ENCODE assay signal across 1 cellular context in genomic region chr17:82317394-82318168, GRCh38.
TF ChIP-seq lines count a peak whose summit lies in the region.

Gene CD7 (minus strand): TSS chr17:82317608. CDS start chr17:82317495, 113 bp downstream.

TF ChIP-seq in HepG2, 621 proteins besides CTCF, POLR2A, EP300 and RAD21 (continued from another document and continues in another):
- 0 out of 2 replicates have a peak, but pooled peaks have one; percentile 16 for TF ChIP-seq ZC3H4 (CRISPR knock-in tag; IDR thresholded peaks at IDR 0.05; ENCODE audit: borderline replicate concordance)
- TF ChIP-seq SOX6 (IDR thresholded peaks at IDR 0.05): no peak
- peak; percentile 81 for TF ChIP-seq SOX6 (CRISPR knock-in tag; IDR thresholded peaks at IDR 0.05)
- TF ChIP-seq HNF1B (CRISPR knock-in tag; IDR thresholded peaks at IDR 0.05): peak; percentile 84
- TF ChIP-seq ZSCAN22 (CRISPR knock-in tag; IDR thresholded peaks at IDR 0.05): no peak
- TF ChIP-seq, protein P1, sequence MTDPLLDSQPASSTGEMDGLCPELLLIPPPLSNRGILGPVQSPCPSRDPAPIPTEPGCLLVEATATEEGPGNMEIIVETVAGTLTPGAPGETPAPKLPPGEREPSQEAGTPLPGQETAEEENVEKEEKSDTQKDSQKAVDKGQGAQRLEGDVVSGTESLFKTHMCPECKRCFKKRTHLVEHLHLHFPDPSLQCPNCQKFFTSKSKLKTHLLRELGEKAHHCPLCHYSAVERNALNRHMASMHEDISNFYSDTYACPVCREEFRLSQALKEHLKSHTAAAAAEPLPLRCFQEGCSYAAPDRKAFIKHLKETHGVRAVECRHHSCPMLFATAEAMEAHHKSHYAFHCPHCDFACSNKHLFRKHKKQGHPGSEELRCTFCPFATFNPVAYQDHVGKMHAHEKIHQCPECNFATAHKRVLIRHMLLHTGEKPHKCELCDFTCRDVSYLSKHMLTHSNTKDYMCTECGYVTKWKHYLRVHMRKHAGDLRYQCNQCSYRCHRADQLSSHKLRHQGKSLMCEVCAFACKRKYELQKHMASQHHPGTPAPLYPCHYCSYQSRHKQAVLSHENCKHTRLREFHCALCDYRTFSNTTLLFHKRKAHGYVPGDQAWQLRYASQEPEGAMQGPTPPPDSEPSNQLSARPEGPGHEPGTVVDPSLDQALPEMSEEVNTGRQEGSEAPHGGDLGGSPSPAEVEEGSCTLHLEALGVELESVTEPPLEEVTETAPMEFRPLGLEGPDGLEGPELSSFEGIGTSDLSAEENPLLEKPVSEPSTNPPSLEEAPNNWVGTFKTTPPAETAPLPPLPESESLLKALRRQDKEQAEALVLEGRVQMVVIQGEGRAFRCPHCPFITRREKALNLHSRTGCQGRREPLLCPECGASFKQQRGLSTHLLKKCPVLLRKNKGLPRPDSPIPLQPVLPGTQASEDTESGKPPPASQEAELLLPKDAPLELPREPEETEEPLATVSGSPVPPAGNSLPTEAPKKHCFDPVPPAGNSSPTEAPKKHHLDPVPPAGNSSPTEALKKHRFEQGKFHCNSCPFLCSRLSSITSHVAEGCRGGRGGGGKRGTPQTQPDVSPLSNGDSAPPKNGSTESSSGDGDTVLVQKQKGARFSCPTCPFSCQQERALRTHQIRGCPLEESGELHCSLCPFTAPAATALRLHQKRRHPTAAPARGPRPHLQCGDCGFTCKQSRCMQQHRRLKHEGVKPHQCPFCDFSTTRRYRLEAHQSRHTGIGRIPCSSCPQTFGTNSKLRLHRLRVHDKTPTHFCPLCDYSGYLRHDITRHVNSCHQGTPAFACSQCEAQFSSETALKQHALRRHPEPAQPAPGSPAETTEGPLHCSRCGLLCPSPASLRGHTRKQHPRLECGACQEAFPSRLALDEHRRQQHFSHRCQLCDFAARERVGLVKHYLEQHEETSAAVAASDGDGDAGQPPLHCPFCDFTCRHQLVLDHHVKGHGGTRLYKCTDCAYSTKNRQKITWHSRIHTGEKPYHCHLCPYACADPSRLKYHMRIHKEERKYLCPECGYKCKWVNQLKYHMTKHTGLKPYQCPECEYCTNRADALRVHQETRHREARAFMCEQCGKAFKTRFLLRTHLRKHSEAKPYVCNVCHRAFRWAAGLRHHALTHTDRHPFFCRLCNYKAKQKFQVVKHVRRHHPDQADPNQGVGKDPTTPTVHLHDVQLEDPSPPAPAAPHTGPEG (CRISPR knock-in tag; IDR thresholded peaks at IDR 0.05): no peak
- TF ChIP-seq ZNF350 (CRISPR knock-in tag; IDR thresholded peaks at IDR 0.05; ENCODE audit: borderline replicate concordance, low read depth): peak; percentile 52; the same call in 1 of the 2 replicates
- no peak for TF ChIP-seq ZNF383 (CRISPR knock-in tag; IDR thresholded peaks at IDR 0.05; ENCODE audit: borderline replicate concordance)
- no peak for TF ChIP-seq RERE (CRISPR knock-in tag; IDR thresholded peaks at IDR 0.05; ENCODE audit: low read depth)
- no peak for TF ChIP-seq ZNF781 (CRISPR knock-in tag; IDR thresholded peaks at IDR 0.05; ENCODE audit: borderline replicate concordance, not compliant biosample characterization)
- no peak for TF ChIP-seq TEAD2 (CRISPR knock-in tag; IDR thresholded peaks at IDR 0.05)
- peak; percentile 46; the same call in 1 of the 2 replicates for TF ChIP-seq ELF1 (CRISPR knock-in tag; IDR thresholded peaks at IDR 0.05)
- no peak for TF ChIP-seq SUZ12 (IDR thresholded peaks at IDR 0.05; ENCODE audit: low read depth, low read length)
- TF ChIP-seq KDM6A (CRISPR knock-in tag; IDR thresholded peaks at IDR 0.05; ENCODE audit: low read depth): no peak
- TF ChIP-seq, protein P2, sequence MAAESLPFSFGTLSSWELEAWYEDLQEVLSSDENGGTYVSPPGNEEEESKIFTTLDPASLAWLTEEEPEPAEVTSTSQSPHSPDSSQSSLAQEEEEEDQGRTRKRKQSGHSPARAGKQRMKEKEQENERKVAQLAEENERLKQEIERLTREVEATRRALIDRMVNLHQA (CRISPR knock-in tag; IDR thresholded peaks at IDR 0.05): no peak
- TF ChIP-seq CHCHD3 (CRISPR knock-in tag; IDR thresholded peaks at IDR 0.05): no peak
- TF ChIP-seq SMARCE1 (IDR thresholded peaks at IDR 0.05; ENCODE audit: borderline replicate concordance): no peak
- TF ChIP-seq RCOR2 (CRISPR knock-in tag; IDR thresholded peaks at IDR 0.05): peak; percentile 74; the same call in 1 of the 2 replicates
- peak; percentile 92 for TF ChIP-seq ZBTB7B (CRISPR knock-in tag; IDR thresholded peaks at IDR 0.05)
- no peak for TF ChIP-seq MBNL3 (CRISPR knock-in tag; conservative IDR thresholded peaks at IDR 0.05)
- no peak; the same call in 1 of the 2 replicates for TF ChIP-seq MAZ (IDR thresholded peaks at IDR 0.05; ENCODE audit: borderline replicate concordance, low read depth, low read length)
- TF ChIP-seq MAZ (CRISPR knock-in tag; IDR thresholded peaks at IDR 0.05; ENCODE audit: low read depth): no peak
- no peak; the same call in 1 of the 2 replicates for TF ChIP-seq ZFP90 (CRISPR knock-in tag; IDR thresholded peaks at IDR 0.05; ENCODE audit: borderline replicate concordance)
- TF ChIP-seq, protein P3, sequence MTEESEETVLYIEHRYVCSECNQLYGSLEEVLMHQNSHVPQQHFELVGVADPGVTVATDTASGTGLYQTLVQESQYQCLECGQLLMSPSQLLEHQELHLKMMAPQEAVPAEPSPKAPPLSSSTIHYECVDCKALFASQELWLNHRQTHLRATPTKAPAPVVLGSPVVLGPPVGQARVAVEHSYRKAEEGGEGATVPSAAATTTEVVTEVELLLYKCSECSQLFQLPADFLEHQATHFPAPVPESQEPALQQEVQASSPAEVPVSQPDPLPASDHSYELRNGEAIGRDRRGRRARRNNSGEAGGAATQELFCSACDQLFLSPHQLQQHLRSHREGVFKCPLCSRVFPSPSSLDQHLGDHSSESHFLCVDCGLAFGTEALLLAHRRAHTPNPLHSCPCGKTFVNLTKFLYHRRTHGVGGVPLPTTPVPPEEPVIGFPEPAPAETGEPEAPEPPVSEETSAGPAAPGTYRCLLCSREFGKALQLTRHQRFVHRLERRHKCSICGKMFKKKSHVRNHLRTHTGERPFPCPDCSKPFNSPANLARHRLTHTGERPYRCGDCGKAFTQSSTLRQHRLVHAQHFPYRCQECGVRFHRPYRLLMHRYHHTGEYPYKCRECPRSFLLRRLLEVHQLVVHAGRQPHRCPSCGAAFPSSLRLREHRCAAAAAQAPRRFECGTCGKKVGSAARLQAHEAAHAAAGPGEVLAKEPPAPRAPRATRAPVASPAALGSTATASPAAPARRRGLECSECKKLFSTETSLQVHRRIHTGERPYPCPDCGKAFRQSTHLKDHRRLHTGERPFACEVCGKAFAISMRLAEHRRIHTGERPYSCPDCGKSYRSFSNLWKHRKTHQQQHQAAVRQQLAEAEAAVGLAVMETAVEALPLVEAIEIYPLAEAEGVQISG (CRISPR knock-in tag; IDR thresholded peaks at IDR 0.05): 0 out of 2 replicates have a peak, but pooled peaks have one; percentile 58
- TF ChIP-seq MAF1 (CRISPR knock-in tag; IDR thresholded peaks at IDR 0.05; ENCODE audit: borderline replicate concordance): no peak
- no peak for TF ChIP-seq ZNF430 (CRISPR knock-in tag; IDR thresholded peaks at IDR 0.05)
- TF ChIP-seq ZBTB8A (CRISPR knock-in tag; IDR thresholded peaks at IDR 0.05; ENCODE audit: borderline replicate concordance, low read depth): no peak; the same call in 1 of the 2 replicates
- TF ChIP-seq HNRNPK (IDR thresholded peaks at IDR 0.05; ENCODE audit: low read depth, low read length, poor library complexity, severe bottlenecking): no peak
- TF ChIP-seq, protein P4, sequence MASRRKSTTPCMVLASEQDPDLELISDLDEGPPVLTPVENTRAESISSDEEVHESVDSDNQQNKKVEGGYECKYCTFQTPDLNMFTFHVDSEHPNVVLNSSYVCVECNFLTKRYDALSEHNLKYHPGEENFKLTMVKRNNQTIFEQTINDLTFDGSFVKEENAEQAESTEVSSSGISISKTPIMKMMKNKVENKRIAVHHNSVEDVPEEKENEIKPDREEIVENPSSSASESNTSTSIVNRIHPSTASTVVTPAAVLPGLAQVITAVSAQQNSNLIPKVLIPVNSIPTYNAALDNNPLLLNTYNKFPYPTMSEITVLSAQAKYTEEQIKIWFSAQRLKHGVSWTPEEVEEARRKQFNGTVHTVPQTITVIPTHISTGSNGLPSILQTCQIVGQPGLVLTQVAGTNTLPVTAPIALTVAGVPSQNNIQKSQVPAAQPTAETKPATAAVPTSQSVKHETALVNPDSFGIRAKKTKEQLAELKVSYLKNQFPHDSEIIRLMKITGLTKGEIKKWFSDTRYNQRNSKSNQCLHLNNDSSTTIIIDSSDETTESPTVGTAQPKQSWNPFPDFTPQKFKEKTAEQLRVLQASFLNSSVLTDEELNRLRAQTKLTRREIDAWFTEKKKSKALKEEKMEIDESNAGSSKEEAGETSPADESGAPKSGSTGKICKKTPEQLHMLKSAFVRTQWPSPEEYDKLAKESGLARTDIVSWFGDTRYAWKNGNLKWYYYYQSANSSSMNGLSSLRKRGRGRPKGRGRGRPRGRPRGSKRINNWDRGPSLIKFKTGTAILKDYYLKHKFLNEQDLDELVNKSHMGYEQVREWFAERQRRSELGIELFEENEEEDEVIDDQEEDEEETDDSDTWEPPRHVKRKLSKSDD (CRISPR knock-in tag; IDR thresholded peaks at IDR 0.05; ENCODE audit: low read depth): peak; percentile 32; the same call in 1 of the 2 replicates
- TF ChIP-seq SRY (CRISPR knock-in tag; IDR thresholded peaks at IDR 0.05): no peak
- no peak for TF ChIP-seq HNF1A (IDR thresholded peaks at IDR 0.05; ENCODE audit: low read depth)
- no peak for TF ChIP-seq HNF1A (CRISPR knock-in tag; IDR thresholded peaks at IDR 0.05; ENCODE audit: borderline replicate concordance)
- no peak for TF ChIP-seq MXI1 (IDR thresholded peaks at IDR 0.05; ENCODE audit: borderline replicate concordance, low read depth, low read length)
